Comparison of ENCODE assay signal across 11 cellular contexts in the genomic region with DNA sequence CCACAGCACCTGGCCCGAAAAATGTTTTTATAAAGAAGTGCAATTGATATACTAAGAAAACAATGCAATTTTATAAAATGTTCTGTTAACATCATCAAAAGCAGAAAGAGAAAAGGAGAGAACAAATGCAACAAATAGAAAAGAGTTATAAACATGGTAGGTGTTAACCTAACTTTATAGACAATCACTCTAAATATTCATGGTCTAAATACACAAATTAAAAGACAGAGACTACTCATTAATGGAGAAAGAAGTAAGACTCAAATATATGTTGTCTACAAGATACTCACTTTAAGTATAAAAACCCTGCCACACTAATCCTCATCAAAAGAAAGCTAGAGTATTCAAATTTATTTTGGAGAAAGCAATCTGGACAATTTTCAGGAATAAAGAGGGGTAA.
"Had no signal": no experiment of that assay in that cellular context is flagged by ENCODE, and none has a peak within 500 bp of the region (broad histone marks: within the 10 kb centered on the region; RNA-seq: fewer than 3 reads in every experiment).

No MANE protein-coding gene starts in this region.

- H3K9ac ChIP-seq: GM23248 had no signal

- H3K27ac ChIP-seq: GM23248 had no signal

- H2AFZ ChIP-seq: GM23248, GM23338 had no signal

- H3K4me2 ChIP-seq: GM23338 had no signal

- DNase-seq: GM23248, GOT3, H7, H9, HCEC 1CT, HFFc6 had no signal

- H3K4me1 ChIP-seq: HAP-1 had no signal

- ATAC-seq: GM23338, HCT116 had no signal

- H3K4me3 ChIP-seq: GM23248, GM23338, HAP-1 had no signal

- H3K9me3 ChIP-seq: HAP-1 had no signal

- H3K36me3 ChIP-seq: HAP-1 had no signal

- FAIRE-seq: H1, H54 had no signal
